Comparison of ENCODE assay signal across 1 cellular context in genomic region chr9:115391166-115391825, GRCh38.
TF ChIP-seq lines count a peak whose summit lies in the region.

No MANE protein-coding gene starts in this region.

TF ChIP-seq in IMR-90, 13 proteins besides CTCF, POLR2A, EP300 and RAD21 (continued from another document):
- TF ChIP-seq CEBPB (IDR thresholded peaks at IDR 0.05; ENCODE audit: low read depth, low read length), result no peak
- TF ChIP-seq RCOR1 (IDR thresholded peaks at IDR 0.05; ENCODE audit: insufficient replicate concordance, low read length), result no peak
- TF ChIP-seq BHLHE40 (IDR thresholded peaks at IDR 0.05; ENCODE audit: low read depth, low read length), result no peak
- no peak for TF ChIP-seq MXI1 (IDR thresholded peaks at IDR 0.05; ENCODE audit: borderline replicate concordance, low read depth, low read length)
- TF ChIP-seq MAZ (IDR thresholded peaks at IDR 0.05; ENCODE audit: borderline replicate concordance, low read depth, low read length), result no peak
- TF ChIP-seq CHD1 (IDR thresholded peaks at IDR 0.05; ENCODE audit: low read depth, low read length), result no peak
- TF ChIP-seq RFX5 (IDR thresholded peaks at IDR 0.05; ENCODE audit: low read depth, low read length), result no peak
